Comparison of ENCODE assay signal across 20 cellular contexts in the genomic region with DNA sequence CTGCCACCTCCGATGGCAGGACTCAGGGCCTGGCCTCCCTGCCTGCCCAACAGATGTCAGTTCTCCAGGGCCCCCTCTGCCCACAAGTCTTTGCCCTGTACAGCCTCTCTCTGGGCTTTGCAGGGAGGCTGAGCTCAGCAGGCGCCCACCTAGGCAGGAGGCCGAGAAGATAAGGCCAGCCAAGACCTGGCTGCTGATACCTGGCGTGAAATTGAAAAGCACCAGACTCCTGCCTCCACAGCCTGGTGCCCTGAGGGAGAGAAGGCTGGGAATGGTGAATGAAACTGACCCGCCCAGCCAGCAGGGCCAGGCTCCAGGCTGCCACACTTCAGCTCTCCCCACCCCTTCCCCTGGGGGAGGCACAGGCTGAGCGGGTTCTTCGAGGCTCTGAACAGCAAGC.
DNase-seq lines count a peak whose midpoint lies in the region; ATAC-seq and TF ChIP-seq lines count a peak whose summit lies in the region.
"Had no signal": no experiment of that assay in that cellular context is flagged by ENCODE, and none has a peak within 500 bp of the region (broad histone marks: within the 10 kb centered on the region; RNA-seq: fewer than 3 reads in every experiment).

No MANE protein-coding gene starts in this region.

- peaks cover 7% of the 10 kb centered on the region for H3K27me3 ChIP-seq in Panc1 (ENCODE audit: control insufficient read depth, insufficient read depth, low read length)
- no peaks in the 10 kb centered on the region for H3K27me3 ChIP-seq in right lobe of liver

- POLR2A ChIA-PET in Panc1 (lab: Charles Lee), result no interaction called here

- intact Hi-C loops in Panc1 (cut with micrococcal nuclease; ENCODE audit: unreplicated experiment), result no loop called here
- intact Hi-C loops in right lobe of liver (cut with DNase I), result no loop called here

- TF ChIP-seq POLR2A in right lobe of liver (IDR thresholded peaks at IDR 0.05), result no peak

- DNase-seq in G401 (ENCODE audit: low spot score), result peak; percentile 67
- no peak for DNase-seq in Panc1 (ENCODE audit: low read depth, low spot score)
- peak; percentile 36 for DNase-seq in iPS-NIHi11 (ENCODE audit: low spot score)
- peak; percentile 44 for DNase-seq in retina
- DNase-seq in NOMO-1 treated with dmso at 0.1 percent for 144 hours (lab: John Stamatoyannopoulos, UW; ENCODE audit: unreplicated experiment), result no peak
- no peak for DNase-seq in right lobe of liver
- DNase-seq: ACHN; CD4-positive, alpha-beta T cell; DMS153; HFFc6; KBM-7; NCI-H1105; NCI-H1694 treated with DMSO at 0.1 percent for 48 hours; NCI-H2107; NCI-H510A treated with DMSO at 0.1 percent for 48 hours; NCI-H82; PC-3 had no signal

- WGBS in right lobe of liver (ENCODE audit: insufficient coverage, low coverage, low lambda C conversion rate, missing lambda C conversion rate), result 100% methylated on average over 2 of the region's 7 CpGs

- TF ChIP-seq CTCF in Panc1 (IDR thresholded peaks at IDR 0.05), result no peak
- TF ChIP-seq CTCF in right lobe of liver (IDR thresholded peaks at IDR 0.05), result no peak

- H3K4me3 ChIP-seq in Panc1 (ENCODE audit: low read depth in 2 of 2, low read length in 2 of 2) (no peak overlapping the region), right lobe of liver (no peak overlapping the region)

- in situ Hi-C loops in G401 (cut with HindIII; ENCODE audit: low sequenced_read_pairs), result no loop called here
- in situ Hi-C loops in Panc1 (cut with HindIII; ENCODE audit: low pct_unique_long_range_greater_than_20kb, low sequenced_read_pairs), result no loop called here

- no peaks in the 10 kb centered on the region for H3K36me3 ChIP-seq in Panc1 (ENCODE audit: control insufficient read depth, insufficient read depth, low read length)
- H3K36me3 ChIP-seq in right lobe of liver, result no peaks in the 10 kb centered on the region

- H3K27ac ChIP-seq in Panc1 (ENCODE audit: low read length) (no peak overlapping the region), right lobe of liver (no peak overlapping the region)
- H3K27ac ChIP-seq: RWPE1 had no signal

- ATAC-seq in Panc1, result 0 out of 2 replicates have a peak, but pooled peaks have one; percentile 27
- no peak for ATAC-seq in right lobe of liver
- ATAC-seq in GM21367 (IDR thresholded peaks at IDR 0.05; ENCODE audit: unreplicated experiment), result no peak
- ATAC-seq: HepG2, PC-3 had no signal

- CTCF ChIA-PET in Panc1 (lab: Charles Lee), result no interaction called here

- no TSS peak for BruUV-seq in Panc1 (replicated peaks; lab: Mats Ljungman, UMichigan)

- H3K9me3 ChIP-seq in Panc1 (ENCODE audit: control insufficient read depth, insufficient read depth, low read depth, low read length), result no peaks in the 10 kb centered on the region
- H3K9me3 ChIP-seq in right lobe of liver, result no peaks in the 10 kb centered on the region

- H3K4me1 ChIP-seq in Panc1 (ENCODE audit: control insufficient read depth, insufficient read depth, low read length) (no peaks in the 10 kb centered on the region), right lobe of liver (no peaks in the 10 kb centered on the region)

Comparison
In these comparisons a context has a peak if more than half of its experiments do, and no peak if none do; other contexts are left out.
1. DNase-seq: peak in G401 (single experiment), iPS-NIHi11 (single experiment) and retina (single experiment); none in Panc1 (single experiment), NOMO-1 treated with dmso at 0.1 percent for 144 hours (single experiment) and right lobe of liver (0 of 3).